Comparison of ENCODE assay signal across 8 cellular contexts in the genomic region with DNA sequence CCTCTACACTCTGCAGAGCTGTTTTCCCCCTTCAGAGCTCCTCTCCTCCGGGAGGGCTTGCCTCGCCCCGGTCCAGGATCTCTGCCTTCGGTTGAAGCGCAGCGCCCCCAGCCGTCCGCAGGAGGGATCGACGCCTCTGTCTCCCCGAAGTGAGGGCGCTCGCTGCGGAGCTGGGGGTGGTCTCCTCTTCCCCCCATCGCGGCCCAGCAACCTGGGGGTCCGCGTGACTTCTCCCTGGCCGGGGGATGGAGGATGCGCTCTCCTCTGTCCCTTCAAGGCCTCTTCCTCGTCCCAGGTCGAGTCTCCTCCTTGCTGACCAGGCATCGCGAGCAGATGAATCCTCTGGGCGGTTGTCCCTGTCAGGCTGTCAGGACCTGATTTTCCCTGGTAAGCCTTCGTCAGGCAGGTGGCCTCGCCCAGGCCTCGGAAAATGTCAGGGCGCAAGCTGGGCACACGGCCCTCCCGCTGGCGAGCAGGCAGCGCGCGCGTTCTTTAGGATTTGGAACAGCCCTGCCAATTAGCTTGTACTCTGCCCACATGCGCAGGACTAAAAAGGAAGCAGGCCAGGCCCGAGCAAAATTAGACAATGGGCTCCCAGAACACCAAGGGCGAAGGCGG.
DNase-seq lines count a peak whose midpoint lies in the region; ATAC-seq and TF ChIP-seq lines count a peak whose summit lies in the region.

No MANE protein-coding gene starts in this region.

- H4K20me1 ChIP-seq in OCI-LY7 (ENCODE audit: insufficient read depth, low read length) = no peaks in the 10 kb centered on the region

- peak; percentile 76 for ATAC-seq in GM21529 (IDR thresholded peaks at IDR 0.05; ENCODE audit: unreplicated experiment)
- ATAC-seq in thoracic aorta (ENCODE audit: insufficient number of reproducible peaks, low FRiP score, low read depth) = no peak

- DNase-seq in Caki2 (ENCODE audit: low read depth) = peak; percentile 16
- peak; percentile 84 for DNase-seq in NCI-H345 (lab: John Stamatoyannopoulos, UW)
- peak; percentile 13 for DNase-seq in activated T-helper 1 cell treated with anti-CD3 and anti-CD28 coated beads, Interleukin-12 subunit alpha, Interleukin-12 subunit beta, Interleukin-2, Interleukin-4 antibody, amounts not matched to agents 30 ng/mL and 10 ng/mL and 1 ng/mL, durations not matched to agents 14 hours and 24 hours and 36 hours (ENCODE audit: low spot score)
- DNase-seq in foreskin fibroblast = peak; percentile 36 to 85
- no peak for DNase-seq in thoracic aorta (ENCODE audit: low spot score)
- no peak for DNase-seq in OCI-LY7 (ENCODE audit: low spot score)

- H3K27me3 ChIP-seq in thoracic aorta (replicated peaks; ENCODE audit: insufficient read depth) = no peaks in the 10 kb centered on the region

- TF ChIP-seq CTCF in foreskin fibroblast (IDR thresholded peaks at IDR 0.05; ENCODE audit: low read depth, low read length) = peak; percentile 98
- peak; percentile 95 to 97 (median 95) for TF ChIP-seq CTCF in nephron (IDR thresholded peaks at IDR 0.05; ENCODE audit: unreplicated experiment in 3 of 3)
- peak; percentile 94 for TF ChIP-seq CTCF in thoracic aorta (IDR thresholded peaks at IDR 0.05)
- no peak for TF ChIP-seq CTCF in OCI-LY7 (conservative IDR thresholded peaks at IDR 0.05; ENCODE audit: low read length)

- H3K9me3 ChIP-seq in thoracic aorta = no peaks in the 10 kb centered on the region
- H3K9me3 ChIP-seq in OCI-LY7 (ENCODE audit: low read length) = no peaks in the 10 kb centered on the region

- no TSS peak for BruUV-seq in OCI-LY7 (replicated peaks; lab: Mats Ljungman, UMichigan)

- H3K4me2 ChIP-seq in OCI-LY7 (ENCODE audit: low read length) = no peak overlapping the region

- in situ Hi-C loops in Caki2 (cut with HindIII; ENCODE audit: low pct_unique_long_range_greater_than_20kb, low sequenced_read_pairs) = no loop called here

- H3K4me1 ChIP-seq in thoracic aorta (ENCODE audit: control insufficient read depth in 1 of 2, low read depth in 2 of 2) (peaks cover 5 to 12% of the 10 kb centered on the region in 2 donors), OCI-LY7 (ENCODE audit: insufficient read depth, low read length, poor library complexity, severe bottlenecking) (no peaks in the 10 kb centered on the region)

- POLR2A ChIA-PET in OCI-LY7 (lab: Charles Lee) = interaction anchor here (0.6 kb wide), 1 partner anchor 416 kb away, joined by 3 read pairs; no protein-coding TSS in a partner anchor

- H3K27me3 Mint-ChIP-seq in activated T-helper 1 cell treated with anti-CD3 and anti-CD28 coated beads, Interleukin-12 subunit alpha, Interleukin-12 subunit beta, Interleukin-2, Interleukin-4 antibody, amounts not matched to agents 30 ng/mL and 10 ng/mL and 1 ng/mL, durations not matched to agents 14 hours and 24 hours and 36 hours (ENCODE audit: insufficient read depth) = peaks cover 18% of the 10 kb centered on the region
- H3K27me3 Mint-ChIP-seq in nephron (ENCODE audit: low read depth) = peaks cover 14% of the 10 kb centered on the region

- H2AFZ ChIP-seq in OCI-LY7 (ENCODE audit: low read length) = no peak overlapping the region

- no peak overlapping the region for H3K4me3 Mint-ChIP-seq in activated T-helper 1 cell treated with anti-CD3 and anti-CD28 coated beads, Interleukin-12 subunit alpha, Interleukin-12 subunit beta, Interleukin-2, Interleukin-4 antibody, amounts not matched to agents 30 ng/mL and 10 ng/mL and 1 ng/mL, durations not matched to agents 14 hours and 24 hours and 36 hours
- H3K4me3 Mint-ChIP-seq in nephron = peak overlapping the region; percentile 39 to 75 (median 59)

- H3K27ac Mint-ChIP-seq in activated T-helper 1 cell treated with anti-CD3 and anti-CD28 coated beads, Interleukin-12 subunit alpha, Interleukin-12 subunit beta, Interleukin-2, Interleukin-4 antibody, amounts not matched to agents 30 ng/mL and 10 ng/mL and 1 ng/mL, durations not matched to agents 14 hours and 24 hours and 36 hours = no peak overlapping the region
- H3K27ac Mint-ChIP-seq in nephron = no peak overlapping the region

- H3K79me2 ChIP-seq in OCI-LY7 (ENCODE audit: insufficient read depth, low read depth, low read length) = no peaks in the 10 kb centered on the region

- intact Hi-C loops in activated T-helper 1 cell treated with anti-CD3 and anti-CD28 coated beads, Interleukin-12 subunit alpha, Interleukin-12 subunit beta, Interleukin-2, Interleukin-4 antibody, amounts not matched to agents 30 ng/mL and 10 ng/mL and 1 ng/mL, durations not matched to agents 14 hours and 24 hours and 36 hours (cut with micrococcal nuclease) = loop anchor here (1.0 to 10.0 kb wide), 2 partner anchors 439 to 589 kb away; no protein-coding TSS in a partner anchor
- intact Hi-C loops in OCI-LY7 (cut with micrococcal nuclease; ENCODE audit: unreplicated experiment) = no loop called here

- no peaks in the 10 kb centered on the region for H3K36me3 Mint-ChIP-seq in activated T-helper 1 cell treated with anti-CD3 and anti-CD28 coated beads, Interleukin-12 subunit alpha, Interleukin-12 subunit beta, Interleukin-2, Interleukin-4 antibody, amounts not matched to agents 30 ng/mL and 10 ng/mL and 1 ng/mL, durations not matched to agents 14 hours and 24 hours and 36 hours (ENCODE audit: low read depth)
- H3K36me3 Mint-ChIP-seq in nephron (ENCODE audit: low read depth) = no peaks in the 10 kb centered on the region

- no peaks in the 10 kb centered on the region for H3K9me3 Mint-ChIP-seq in activated T-helper 1 cell treated with anti-CD3 and anti-CD28 coated beads, Interleukin-12 subunit alpha, Interleukin-12 subunit beta, Interleukin-2, Interleukin-4 antibody, amounts not matched to agents 30 ng/mL and 10 ng/mL and 1 ng/mL, durations not matched to agents 14 hours and 24 hours and 36 hours
- H3K9me3 Mint-ChIP-seq in nephron = no peaks in the 10 kb centered on the region

- no peaks in the 10 kb centered on the region for H3K4me1 Mint-ChIP-seq in activated T-helper 1 cell treated with anti-CD3 and anti-CD28 coated beads, Interleukin-12 subunit alpha, Interleukin-12 subunit beta, Interleukin-2, Interleukin-4 antibody, amounts not matched to agents 30 ng/mL and 10 ng/mL and 1 ng/mL, durations not matched to agents 14 hours and 24 hours and 36 hours (ENCODE audit: low read depth)
- peaks cover 25% of the 10 kb centered on the region for H3K4me1 Mint-ChIP-seq in nephron

- CTCF ChIA-PET in OCI-LY7 (lab: Charles Lee; ENCODE audit: unreplicated experiment) = no interaction called here

- H3K4me3 ChIP-seq in foreskin fibroblast (ENCODE audit: low read depth in 1 of 2, low read length in 2 of 2) (peak overlapping the region; percentile 36 to 53), thoracic aorta (peak overlapping the region; percentile 67), OCI-LY7 (ENCODE audit: low read depth, low read length, poor library complexity, severe bottlenecking) (no peak overlapping the region)

- H3K36me3 ChIP-seq in thoracic aorta (no peaks in the 10 kb centered on the region), OCI-LY7 (ENCODE audit: insufficient read depth, low read length) (no peaks in the 10 kb centered on the region)

- H3K9me2 ChIP-seq in OCI-LY7 (ENCODE audit: insufficient read depth, low read length) = no peaks in the 10 kb centered on the region

- H3K27ac ChIP-seq in thoracic aorta = no peak overlapping the region
- no peak overlapping the region for H3K27ac ChIP-seq in OCI-LY7 (ENCODE audit: low read depth, low read length, poor library complexity, severe bottlenecking)

Comparison
In these comparisons a context has a peak if more than half of its experiments do, and no peak if none do; other contexts are left out.
1. DNase-seq: peak in Caki2 (single experiment), NCI-H345 (single experiment), activated T-helper 1 cell treated with anti-CD3 and anti-CD28 coated beads, Interleukin-12 subunit alpha, Interleukin-12 subunit beta, Interleukin-2, Interleukin-4 antibody, amounts not matched to agents 30 ng/mL and 10 ng/mL and 1 ng/mL, durations not matched to agents 14 hours and 24 hours and 36 hours (single experiment) and foreskin fibroblast (2 of 2); none in thoracic aorta (single experiment) and OCI-LY7 (single experiment).